ENCODE assay signal across 1 cellular context in genomic region chr1:37667023-37667769, GRCh38.
TF ChIP-seq lines count a peak whose summit lies in the region.

No MANE protein-coding gene starts in this region.

TF ChIP-seq in K562, 482 proteins besides CTCF, POLR2A, EP300 and RAD21:
- TF ChIP-seq MAZ (CRISPR knock-in tag; conservative IDR thresholded peaks at IDR 0.05 in 1 of 2, IDR thresholded peaks at IDR 0.05 in 1 of 2): no peak
- TF ChIP-seq MCM7 (IDR thresholded peaks at IDR 0.05): no peak
- TF ChIP-seq NFIC (IDR thresholded peaks at IDR 0.05): no peak
- TF ChIP-seq NFYB (IDR thresholded peaks at IDR 0.05; ENCODE audit: extremely low read depth, insufficient read length): no peak
- no peak for TF ChIP-seq CCAR2 (IDR thresholded peaks at IDR 0.05; ENCODE audit: low read depth, low read length)
- no peak for TF ChIP-seq CBX8 (IDR thresholded peaks at IDR 0.05; ENCODE audit: borderline replicate concordance, extremely low read depth, low read depth, low read length, poor library complexity, severe bottlenecking)
- no peak for TF ChIP-seq MXI1 (IDR thresholded peaks at IDR 0.05; ENCODE audit: low read depth, low read length)
- no peak for TF ChIP-seq ZBTB11 (CRISPR knock-in tag; IDR thresholded peaks at IDR 0.05)
- TF ChIP-seq ETS2 (tag; IDR thresholded peaks at IDR 0.05; ENCODE audit: borderline replicate concordance, poor library complexity, severe bottlenecking): no peak
- TF ChIP-seq L3MBTL2 (IDR thresholded peaks at IDR 0.05): no peak
- TF ChIP-seq POU5F1 (IDR thresholded peaks at IDR 0.05; ENCODE audit: borderline replicate concordance, low read depth, low read length, partially characterized antibody): no peak
- TF ChIP-seq E2F6 (IDR thresholded peaks at IDR 0.05; ENCODE audit: borderline replicate concordance in 1 of 2, extremely low read depth in 1 of 2, insufficient read depth in 1 of 2, insufficient read length in 1 of 2, low read depth in 1 of 2, low read length in 1 of 2, poor library complexity in 1 of 2, severe bottlenecking in 1 of 2): no peak
